In the genomic region with DNA sequence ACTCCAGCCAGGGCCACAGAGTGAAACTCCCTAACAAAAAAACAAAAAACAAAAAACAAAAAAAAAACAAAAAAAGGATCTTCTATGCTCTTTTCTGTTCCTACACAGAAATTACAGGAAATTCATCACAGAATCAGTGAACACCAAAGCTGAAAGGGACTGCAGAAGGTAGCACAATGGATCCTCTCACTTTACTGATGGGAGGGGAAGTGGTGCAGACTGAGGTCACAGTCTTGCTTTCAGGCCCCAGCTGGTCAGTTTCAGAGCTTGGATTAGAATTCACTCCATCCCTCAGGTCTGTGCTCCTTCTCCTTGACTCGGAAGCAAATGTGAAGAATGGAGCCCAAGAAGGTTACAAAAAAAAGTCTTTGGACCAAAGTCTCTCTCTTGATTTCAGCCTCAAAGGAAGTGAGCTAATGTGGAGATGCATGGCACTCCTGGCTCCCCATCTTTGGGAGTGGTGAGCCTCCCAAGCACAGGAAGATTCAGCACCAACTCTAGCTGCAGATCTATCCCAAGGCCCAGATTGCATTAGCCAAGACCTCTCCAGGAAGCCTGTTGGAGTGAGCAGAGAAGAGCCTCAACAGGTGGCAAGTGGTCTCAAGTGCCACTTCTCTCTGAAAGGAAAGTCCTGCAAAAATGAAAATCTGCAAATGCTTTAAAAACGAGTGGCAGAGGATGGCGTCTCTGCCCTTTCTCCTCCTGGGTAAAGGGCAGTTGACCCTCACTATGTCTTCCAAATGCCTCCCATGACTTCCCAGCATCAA, we compare ENCODE assay signal across 10 cellular contexts.
A peak's percentile ranks its signal among the peaks of the same experiment; 100 is the strongest.
DNase-seq lines count a peak whose midpoint lies in the region; ATAC-seq and TF ChIP-seq lines count a peak whose summit lies in the region.
"Had no signal": no experiment of that assay in that cellular context is flagged by ENCODE, and none has a peak within 500 bp of the region (broad histone marks: within the 10 kb centered on the region; RNA-seq: fewer than 3 reads in every experiment).

No MANE protein-coding gene starts in this region.

- H3K36me3 ChIP-seq in trophoblast cell (ENCODE audit: control insufficient read depth in 1 of 2, insufficient read depth in 2 of 2, low read length in 2 of 2) (peaks cover 0 to 2% of the 10 kb centered on the region in 2 experiments), BE2C (no peaks in the 10 kb centered on the region; the same call in 1 of the 2 replicates), H7 (replicated peaks; ENCODE audit: control insufficient read depth, insufficient read depth, low read length) (no peaks in the 10 kb centered on the region)

- H3K79me1 ChIP-seq in trophoblast cell (ENCODE audit: low read length), result no peaks in the 10 kb centered on the region

- peak; percentile 56 for ATAC-seq in GM21619 (IDR thresholded peaks at IDR 0.05; ENCODE audit: unreplicated experiment)
- ATAC-seq: Panc1 had no signal

- H3K27ac ChIP-seq in HL-60 (replicated peaks) (0 out of 2 replicates have a peak overlapping the region, but pooled peaks have one; percentile 77), trophoblast cell (ENCODE audit: low read depth, low read length) (no peak overlapping the region)

- no peak overlapping the region for H4K91ac ChIP-seq in trophoblast cell (ENCODE audit: low read depth, low read length)

- H2AK5ac ChIP-seq in trophoblast cell (ENCODE audit: low read length), result no peak overlapping the region

- H3K4ac ChIP-seq in trophoblast cell (ENCODE audit: low read depth, low read length), result no peak overlapping the region

- no peaks in the 10 kb centered on the region for H3K9me3 ChIP-seq in trophoblast cell (ENCODE audit: insufficient read depth, low read depth, low read length)
- no peaks in the 10 kb centered on the region for H3K9me3 ChIP-seq in BE2C

- H3K23ac ChIP-seq in trophoblast cell (ENCODE audit: low read length), result no peak overlapping the region

- H3K4me3 ChIP-seq in HL-60 (replicated peaks; ENCODE audit: insufficient read depth, low read length) (no peak overlapping the region), trophoblast cell (ENCODE audit: low read depth, low read length) (no peak overlapping the region), BE2C (ENCODE audit: low read depth, low read length) (no peak overlapping the region), H7 (ENCODE audit: insufficient read depth, low read depth, low read length) (no peak overlapping the region)

- no peaks in the 10 kb centered on the region for H3K79me2 ChIP-seq in trophoblast cell (ENCODE audit: control insufficient read depth, insufficient read depth, low read length, poor library complexity)

- no CpG with 5 or more reads among the region's 3 CpGs for WGBS in trophoblast cell (ENCODE audit: extremely low coverage, insufficient coverage, insufficient read length)

- H3K4me1 ChIP-seq in trophoblast cell (ENCODE audit: control insufficient read depth in 1 of 2, insufficient read depth in 2 of 2, low read length in 2 of 2), result peaks cover 6% of the 10 kb centered on the region in 2 experiments
- H3K4me1 ChIP-seq in BE2C, result peaks cover 7% of the 10 kb centered on the region

- H2BK120ac ChIP-seq in trophoblast cell (ENCODE audit: insufficient read depth, low read length, poor library complexity), result no peak overlapping the region

- no peak overlapping the region for H2AFZ ChIP-seq in trophoblast cell (ENCODE audit: insufficient read depth, low read length, poor library complexity)

- H3K27me3 ChIP-seq in HL-60 (ENCODE audit: insufficient read depth, poor library complexity, severe bottlenecking) (no peaks in the 10 kb centered on the region), trophoblast cell (ENCODE audit: insufficient read depth, low read length) (no peaks in the 10 kb centered on the region), BE2C (no peaks in the 10 kb centered on the region), H7 (ENCODE audit: control insufficient read depth, insufficient read depth, low read length) (peaks cover 9% of the 10 kb centered on the region)

- no peak overlapping the region for H3K9ac ChIP-seq in trophoblast cell (ENCODE audit: low read length)

- H4K12ac ChIP-seq in trophoblast cell (ENCODE audit: low read depth, low read length), result no peak overlapping the region

- H3K18ac ChIP-seq in trophoblast cell (ENCODE audit: low read length), result no peak overlapping the region

- H2BK12ac ChIP-seq in trophoblast cell (ENCODE audit: low read length), result peak overlapping the region; percentile 82

- no peak overlapping the region for H2BK5ac ChIP-seq in trophoblast cell (ENCODE audit: low read depth, low read length, poor library complexity)

- H4K8ac ChIP-seq in trophoblast cell (ENCODE audit: low read depth, low read length), result no peak overlapping the region

- peak; percentile 37 for DNase-seq in NCI-H345 (lab: John Stamatoyannopoulos, UW)
- no peak for DNase-seq in NCI-H345 treated with DMSO at 0.1 percent for 48 hours (lab: John Stamatoyannopoulos, UW; ENCODE audit: unreplicated experiment)
- peak in 1 of 2 experiments; percentile 14 for DNase-seq in HL-60 (ENCODE audit: low read depth in 1 of 2, low spot score in 1 of 2)
- no peak for DNase-seq in trophoblast cell
- no peak for DNase-seq in BE2C
- no peak for DNase-seq in H7
- no peak for DNase-seq in activated T-cell treated with anti-CD3 and anti-CD28 coated beads for 4 hours
- DNase-seq: activated CD4-positive, alpha-beta T cell treated with anti-CD3 and anti-CD28 coated beads for 4 hours had no signal

- TF ChIP-seq CTCF in HL-60 (IDR thresholded peaks at IDR 0.05; ENCODE audit: insufficient read depth, low read length), result no peak
- TF ChIP-seq CTCF in BE2C (IDR thresholded peaks at IDR 0.05; ENCODE audit: low read depth, low read length), result no peak

- no peak overlapping the region for H3K14ac ChIP-seq in trophoblast cell (ENCODE audit: low read length)

- H3K4me2 ChIP-seq in trophoblast cell (ENCODE audit: low read length), result no peak overlapping the region
